Comparison of ENCODE assay signal across 24 cellular contexts in the genomic region with DNA sequence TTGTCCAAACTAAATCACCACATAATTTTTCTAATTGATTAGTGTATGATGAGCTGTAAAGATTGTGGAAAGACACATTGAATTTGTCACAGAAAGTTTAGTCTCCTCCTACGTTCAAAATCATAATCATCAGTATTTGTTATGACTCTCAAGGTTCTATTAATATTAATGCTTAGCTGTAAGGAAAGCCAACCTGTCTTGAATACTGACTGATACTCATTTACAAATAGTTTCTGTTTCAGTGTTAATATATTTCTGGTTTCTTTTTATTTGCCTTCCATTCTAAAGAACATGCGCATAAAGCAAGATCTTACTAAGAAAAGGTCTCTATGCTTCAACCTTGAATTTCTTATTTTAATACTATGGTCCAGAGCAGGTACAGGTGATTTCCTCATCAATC.
DNase-seq lines count a peak whose midpoint lies in the region; ATAC-seq lines count a peak whose summit lies in the region.
"Had no signal": no experiment of that assay in that cellular context is flagged by ENCODE, and none has a peak within 500 bp of the region (broad histone marks: within the 10 kb centered on the region; RNA-seq: fewer than 3 reads in every experiment).

No MANE protein-coding gene starts in this region.

- H3K36me3 ChIP-seq in HAP-1 (replicated peaks): no peaks in the 10 kb centered on the region
- H3K36me3 ChIP-seq: ascending aorta, suprapubic skin had no signal

- ATAC-seq in GM18861 (IDR thresholded peaks at IDR 0.05; ENCODE audit: unreplicated experiment) (peak; percentile 49), GM21529 (IDR thresholded peaks at IDR 0.05; ENCODE audit: unreplicated experiment) (peak; percentile 74), HG02973 (IDR thresholded peaks at IDR 0.05; ENCODE audit: unreplicated experiment) (peak; percentile 74), HG03565 (IDR thresholded peaks at IDR 0.05; ENCODE audit: unreplicated experiment) (peak; percentile 71)
- ATAC-seq: effector memory CD8-positive, alpha-beta T cell; GM23338 had no signal

- DNase-seq in HAP-1 (ENCODE audit: low spot score in 2 of 2) (no peak), activated gamma-delta T cell (lab: John Stamatoyannopoulos, UW) (no peak), NCI-H524 treated with DMSO at 0.1 percent for 48 hours (lab: John Stamatoyannopoulos, UW) (no peak)
- no peak for DNase-seq in activated CD8-positive, alpha-beta memory T cell treated with anti-CD3 and anti-CD28 coated beads, Interleukin-2, amount 50 U/mL, for 4 hours
- DNase-seq: activated CD4-positive, alpha-beta T cell treated with anti-CD3 and anti-CD28 coated beads, Interleukin-2, amount 10 ng/mL, durations not matched to agents 7 days and 5 days; activated naive CD4-positive, alpha-beta T cell treated with Interleukin-2 at 50 U/mL for 16 hours; CD8-positive, alpha-beta memory T cell; cerebellar nuclear complex; effector memory CD8-positive, alpha-beta T cell; islet precursor cell; mammary epithelial cell; naive B cell; NCI-H226; NK-92 treated with Interleukin-12 subunit alpha and Interleukin-12 subunit beta, amount 100 ng/mL, for 24 hours; stimulated activated CD4-positive, alpha-beta T cell treated with anti-CD3 and anti-CD28 coated beads, Interleukin-4, amount 100 ng/mL, for 4 hours; stimulated activated CD8-positive, alpha-beta memory T cell treated with anti-CD3 and anti-CD28 coated beads, Interleukin-4, amount 100 ng/mL, for 48 hours had no signal

- H3K9me3 ChIP-seq in HAP-1: no peaks in the 10 kb centered on the region
- H3K9me3 ChIP-seq: ascending aorta, suprapubic skin had no signal

- in situ Hi-C loops in HAP-1 (cut with MboI; ENCODE audit: low sequenced_read_pairs): no loop called here

- H3K4me1 ChIP-seq in HAP-1: no peaks in the 10 kb centered on the region
- H3K4me1 ChIP-seq: ascending aorta, parathyroid adenoma, suprapubic skin had no signal

- no peaks in the 10 kb centered on the region for H3K27me3 ChIP-seq in HAP-1 (ENCODE audit: low read depth)
- H3K27me3 ChIP-seq: ascending aorta, suprapubic skin had no signal

- no peak overlapping the region for H3K4me3 ChIP-seq in HAP-1
- H3K4me3 ChIP-seq: ascending aorta, GM23338, suprapubic skin had no signal
